1 cellular context compared by ENCODE assay signal in genomic region chr6:35093118-35093445, GRCh38.
TF ChIP-seq lines count a peak whose summit lies in the region.

No MANE protein-coding gene starts in this region.

TF ChIP-seq in GM23338, 12 proteins besides CTCF, POLR2A, EP300 and RAD21 (continued from another document):
- TF ChIP-seq ETS1 (IDR thresholded peaks at IDR 0.05) (no peak), STAT1 (IDR thresholded peaks at IDR 0.05; ENCODE audit: unreplicated experiment) (no peak)
- TF ChIP-seq, protein P1, sequence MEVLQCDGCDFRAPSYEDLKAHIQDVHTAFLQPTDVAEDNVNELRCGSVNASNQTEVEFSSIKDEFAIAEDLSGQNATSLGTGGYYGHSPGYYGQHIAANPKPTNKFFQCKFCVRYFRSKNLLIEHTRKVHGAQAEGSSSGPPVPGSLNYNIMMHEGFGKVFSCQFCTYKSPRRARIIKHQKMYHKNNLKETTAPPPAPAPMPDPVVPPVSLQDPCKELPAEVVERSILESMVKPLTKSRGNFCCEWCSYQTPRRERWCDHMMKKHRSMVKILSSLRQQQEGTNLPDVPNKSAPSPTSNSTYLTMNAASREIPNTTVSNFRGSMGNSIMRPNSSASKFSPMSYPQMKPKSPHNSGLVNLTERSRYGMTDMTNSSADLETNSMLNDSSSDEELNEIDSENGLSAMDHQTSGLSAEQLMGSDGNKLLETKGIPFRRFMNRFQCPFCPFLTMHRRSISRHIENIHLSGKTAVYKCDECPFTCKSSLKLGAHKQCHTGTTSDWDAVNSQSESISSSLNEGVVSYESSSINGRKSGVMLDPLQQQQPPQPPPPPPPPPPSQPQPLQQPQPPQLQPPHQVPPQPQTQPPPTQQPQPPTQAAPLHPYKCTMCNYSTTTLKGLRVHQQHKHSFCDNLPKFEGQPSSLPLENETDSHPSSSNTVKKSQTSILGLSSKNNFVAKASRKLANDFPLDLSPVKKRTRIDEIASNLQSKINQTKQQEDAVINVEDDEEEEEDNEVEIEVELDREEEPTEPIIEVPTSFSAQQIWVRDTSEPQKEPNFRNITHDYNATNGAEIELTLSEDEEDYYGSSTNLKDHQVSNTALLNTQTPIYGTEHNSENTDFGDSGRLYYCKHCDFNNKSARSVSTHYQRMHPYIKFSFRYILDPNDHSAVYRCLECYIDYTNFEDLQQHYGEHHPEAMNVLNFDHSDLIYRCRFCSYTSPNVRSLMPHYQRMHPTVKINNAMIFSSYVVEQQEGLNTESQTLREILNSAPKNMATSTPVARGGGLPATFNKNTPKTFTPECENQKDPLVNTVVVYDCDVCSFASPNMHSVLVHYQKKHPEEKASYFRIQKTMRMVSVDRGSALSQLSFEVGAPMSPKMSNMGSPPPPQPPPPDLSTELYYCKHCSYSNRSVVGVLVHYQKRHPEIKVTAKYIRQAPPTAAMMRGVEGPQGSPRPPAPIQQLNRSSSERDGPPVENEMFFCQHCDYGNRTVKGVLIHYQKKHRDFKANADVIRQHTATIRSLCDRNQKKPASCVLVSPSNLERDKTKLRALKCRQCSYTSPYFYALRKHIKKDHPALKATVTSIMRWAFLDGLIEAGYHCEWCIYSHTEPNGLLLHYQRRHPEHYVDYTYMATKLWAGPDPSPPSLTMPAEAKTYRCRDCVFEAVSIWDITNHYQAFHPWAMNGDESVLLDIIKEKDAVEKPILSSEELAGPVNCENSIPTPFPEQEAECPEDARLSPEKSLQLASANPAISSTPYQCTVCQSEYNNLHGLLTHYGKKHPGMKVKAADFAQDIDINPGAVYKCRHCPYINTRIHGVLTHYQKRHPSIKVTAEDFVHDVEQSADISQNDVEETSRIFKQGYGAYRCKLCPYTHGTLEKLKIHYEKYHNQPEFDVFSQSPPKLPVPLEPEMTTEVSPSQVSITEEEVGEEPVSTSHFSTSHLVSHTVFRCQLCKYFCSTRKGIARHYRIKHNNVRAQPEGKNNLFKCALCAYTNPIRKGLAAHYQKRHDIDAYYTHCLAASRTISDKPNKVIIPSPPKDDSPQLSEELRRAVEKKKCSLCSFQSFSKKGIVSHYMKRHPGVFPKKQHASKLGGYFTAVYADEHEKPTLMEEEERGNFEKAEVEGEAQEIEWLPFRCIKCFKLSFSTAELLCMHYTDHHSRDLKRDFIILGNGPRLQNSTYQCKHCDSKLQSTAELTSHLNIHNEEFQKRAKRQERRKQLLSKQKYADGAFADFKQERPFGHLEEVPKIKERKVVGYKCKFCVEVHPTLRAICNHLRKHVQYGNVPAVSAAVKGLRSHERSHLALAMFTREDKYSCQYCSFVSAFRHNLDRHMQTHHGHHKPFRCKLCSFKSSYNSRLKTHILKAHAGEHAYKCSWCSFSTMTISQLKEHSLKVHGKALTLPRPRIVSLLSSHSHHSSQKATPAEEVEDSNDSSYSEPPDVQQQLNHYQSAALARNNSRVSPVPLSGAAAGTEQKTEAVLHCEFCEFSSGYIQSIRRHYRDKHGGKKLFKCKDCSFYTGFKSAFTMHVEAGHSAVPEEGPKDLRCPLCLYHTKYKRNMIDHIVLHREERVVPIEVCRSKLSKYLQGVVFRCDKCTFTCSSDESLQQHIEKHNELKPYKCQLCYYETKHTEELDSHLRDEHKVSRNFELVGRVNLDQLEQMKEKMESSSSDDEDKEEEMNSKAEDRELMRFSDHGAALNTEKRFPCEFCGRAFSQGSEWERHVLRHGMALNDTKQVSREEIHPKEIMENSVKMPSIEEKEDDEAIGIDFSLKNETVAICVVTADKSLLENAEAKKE (CRISPR knock-in tag; IDR thresholded peaks at IDR 0.05), result no peak
